ENCODE assay signal across 10 cellular contexts in genomic region chr13:75566658-75567057, GRCh38. TPM values are rescaled to one million over a fixed set of nuclear protein-coding genes. Genes with fewer than 3 reads are reported as not detected.
A peak's percentile ranks its signal among the peaks of the same experiment; 100 is the strongest.
DNase-seq lines count a peak whose midpoint lies in the region; ATAC-seq and TF ChIP-seq lines count a peak whose summit lies in the region.
"Had no signal": no experiment of that assay in that cellular context is flagged by ENCODE, and none has a peak within 500 bp of the region (broad histone marks: within the 10 kb centered on the region; RNA-seq: fewer than 3 reads in every experiment).

No MANE protein-coding gene starts in this region.

- no peak overlapping the region for H3K27ac ChIP-seq in prostate gland
- H3K27ac ChIP-seq in CD4-positive, alpha-beta T cell (ENCODE audit: low read depth, low read length): no peak overlapping the region

- no peak for TF ChIP-seq POLR2A in prostate gland (IDR thresholded peaks at IDR 0.05)

- POLR2A ChIA-PET in CD4-positive, alpha-beta T cell (lab: Charles Lee): no interaction called here

- no peaks in the 10 kb centered on the region for H3K27me3 Mint-ChIP-seq in CD4-positive, alpha-beta T cell

- H3K36me3 ChIP-seq in prostate gland: no peaks in the 10 kb centered on the region

- CTCF ChIA-PET in CD4-positive, alpha-beta T cell (lab: Charles Lee): no interaction called here

- no peaks in the 10 kb centered on the region for H3K4me1 Mint-ChIP-seq in CD4-positive, alpha-beta T cell (ENCODE audit: low read depth)

- no peak overlapping the region for H3K4me3 Mint-ChIP-seq in CD4-positive, alpha-beta T cell

- no peak overlapping the region for H3K27ac Mint-ChIP-seq in CD4-positive, alpha-beta T cell

- DNase-seq in NCI-H2196 (lab: John Stamatoyannopoulos, UW; ENCODE audit: unreplicated experiment) (peak; percentile 2), NCI-H2196 treated with DMSO at 0.1 percent for 48 hours (lab: John Stamatoyannopoulos, UW; ENCODE audit: unreplicated experiment) (no peak), NAMALWA (ENCODE audit: low spot score) (peak; percentile 23), dermis microvascular lymphatic vessel endothelial cell (ENCODE audit: low read depth in 2 of 2) (peak; percentile 12 to 44), prostate gland (ENCODE audit: low spot score) (no peak), NCI-H146 treated with DMSO at 0.1 percent for 48 hours (lab: John Stamatoyannopoulos, UW; ENCODE audit: unreplicated experiment) (no peak)
- DNase-seq in CD4-positive, alpha-beta T cell: no peak
- DNase-seq: NCI-H2107 had no signal

- H3K4me1 ChIP-seq in prostate gland (replicated peaks): peaks cover 3% of the 10 kb centered on the region
- H3K4me1 ChIP-seq: HAP-1 had no signal

- H3K9me3 Mint-ChIP-seq in CD4-positive, alpha-beta T cell: no peaks in the 10 kb centered on the region

- no peaks in the 10 kb centered on the region for H3K27me3 ChIP-seq in prostate gland (replicated peaks; ENCODE audit: insufficient read depth)
- H3K27me3 ChIP-seq in CD4-positive, alpha-beta T cell (ENCODE audit: control insufficient read depth, insufficient read depth, low read length): no peaks in the 10 kb centered on the region

- no peak overlapping the region for H3K4me3 ChIP-seq in prostate gland
- H3K4me3 ChIP-seq: HAP-1 had no signal

- peaks cover 74% of the 10 kb centered on the region for H3K36me3 Mint-ChIP-seq in CD4-positive, alpha-beta T cell (ENCODE audit: low read depth)

- H3K9me3 ChIP-seq in prostate gland: no peaks in the 10 kb centered on the region
- no peaks in the 10 kb centered on the region for H3K9me3 ChIP-seq in CD4-positive, alpha-beta T cell (ENCODE audit: control insufficient read depth, low read length)
- H3K9me3 ChIP-seq: HAP-1 had no signal

- no peak for ATAC-seq in CD4-positive, alpha-beta T cell (ENCODE audit: poor library complexity)
- ATAC-seq in activated CD4-positive, CD25-positive, alpha-beta regulatory T cell treated with anti-CD3 and anti-CD28 coated beads, Interleukin-2, amount 50 U/mL, for 24 hours: no peak

- intact Hi-C loops in prostate gland (cut with DNase I): no loop called here
- intact Hi-C loops in CD4-positive, alpha-beta T cell (cut with DNase I, micrococcal nuclease): no loop called here

- peak in 3 of 4 experiments; percentile 22 to 40 (median 31) for TF ChIP-seq CTCF in prostate gland (IDR thresholded peaks at IDR 0.05)
- no peak for TF ChIP-seq CTCF in CD4-positive, alpha-beta T cell (IDR thresholded peaks at IDR 0.05)

RNA-seq across cellular contexts. Expression of gene UCHL3, which starts 17.1 kb away (rescaled TPM):
- total RNA-seq in dermis microvascular lymphatic vessel endothelial cell (32.1 and 44.8 TPM in 2 replicates), prostate gland (10 to 100 TPM; 17.1 to 26.8 TPM)
- total RNA-seq in CD4-positive, alpha-beta T cell: 10 to 100 TPM; 16.0 to 17.7 TPM

RNA-seq across cellular contexts. Expression of gene COMMD6, which starts 29.0 kb away (rescaled TPM):
- total RNA-seq in dermis microvascular lymphatic vessel endothelial cell: 38.9 and 45.7 TPM in 2 replicates
- total RNA-seq in prostate gland: 100 to 1,000 TPM in 1 of 2 donors, 10 to 100 TPM in 1; 77.3 to 183 TPM
- 100 to 1,000 TPM; 211 to 217 TPM for total RNA-seq in CD4-positive, alpha-beta T cell

Comparison
In these comparisons a context has a peak if more than half of its experiments do, and no peak if none do; other contexts are left out.
1. DNase-seq: peak in NCI-H2196 (single experiment), NAMALWA (single experiment) and dermis microvascular lymphatic vessel endothelial cell (2 of 2); none in NCI-H2196 treated with DMSO at 0.1 percent for 48 hours (single experiment), prostate gland (single experiment), CD4-positive, alpha-beta T cell (0 of 10) and NCI-H146 treated with DMSO at 0.1 percent for 48 hours (single experiment).